Comparison of ENCODE assay signal across 1 cellular context in genomic region chrX:132043977-132044376, GRCh38.
A peak's percentile ranks its signal among the peaks of the same experiment; 100 is the strongest.
TF ChIP-seq lines count a peak whose summit lies in the region.

No MANE protein-coding gene starts in this region.

TF ChIP-seq in HEK293, 187 proteins besides CTCF, POLR2A, EP300 and RAD21:
- TF ChIP-seq PRDM10 (tag by site-specific recombination; IDR thresholded peaks at IDR 0.05) (no peak), PRDM1 (tag by site-specific recombination; IDR thresholded peaks at IDR 0.05) (peak; percentile 62)
